ENCODE assay signal across 23 cellular contexts in the genomic region with DNA sequence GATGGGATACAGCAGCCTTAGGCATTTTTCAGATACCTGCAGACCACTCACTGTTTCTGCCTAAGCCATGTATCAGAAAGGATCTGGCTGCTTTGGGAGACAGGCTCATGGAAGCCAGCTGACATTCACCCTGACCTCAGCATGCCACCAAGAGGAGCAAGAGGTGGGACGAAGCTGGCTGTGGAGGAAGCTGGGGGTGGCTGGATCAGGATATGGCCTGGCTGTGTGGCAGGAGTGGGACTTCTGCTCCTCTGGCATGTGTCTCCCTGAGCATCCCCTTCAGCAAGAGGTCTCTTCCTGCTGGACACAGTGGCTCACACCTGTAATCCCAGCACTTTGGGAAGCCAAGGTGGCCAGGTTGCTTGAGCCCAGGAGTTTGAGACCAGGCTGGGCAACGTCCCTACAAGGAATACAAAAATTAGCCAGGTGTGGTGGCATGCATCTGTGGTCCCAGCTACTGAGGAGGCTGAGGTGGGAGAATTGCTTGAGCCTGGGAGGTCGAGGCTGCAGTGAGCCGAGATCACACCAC. TPM values are rescaled to one million over a fixed set of nuclear protein-coding genes. Genes with fewer than 3 reads are reported as not detected.
DNase-seq lines count a peak whose midpoint lies in the region; ATAC-seq, FAIRE-seq and TF ChIP-seq lines count a peak whose summit lies in the region.
"Had no signal": no experiment of that assay in that cellular context is flagged by ENCODE, and none has a peak within 500 bp of the region (broad histone marks: within the 10 kb centered on the region; RNA-seq: fewer than 3 reads in every experiment).

No MANE protein-coding gene starts in this region.

- H3K4me2 ChIP-seq in H1 (ENCODE audit: insufficient read depth in 1 of 2, low read depth in 2 of 2, low read length in 2 of 2), result no peak overlapping the region

- no peak overlapping the region for H3K56ac ChIP-seq in H1 (replicated peaks; ENCODE audit: insufficient read length, low read depth, low read length)

- POLR2A ChIA-PET in activated CD8-positive, alpha-beta T cell treated with anti-CD3 and anti-CD28 coated beads, Interleukin-2, amount 10 ng/mL, durations not matched to agents 7 days and 5 days (lab: Charles Lee), result interaction anchor here (0.6 kb wide), 1 partner anchor 37 kb away, joined by 3 read pairs; no protein-coding TSS in a partner anchor
- POLR2A ChIA-PET in activated CD8-positive, alpha-beta T cell treated with anti-CD3 and anti-CD28 coated beads for 36 hours (lab: Charles Lee), result no interaction called here
- POLR2A ChIA-PET in H1 (lab: Charles Lee; ENCODE audit: partially characterized antibody), result no interaction called here

- H3K36me3 ChIP-seq in H1 (ENCODE audit: control insufficient read depth in 2 of 4, insufficient read depth in 4 of 4, low read length in 3 of 4) (no peaks in the 10 kb centered on the region), thyroid gland (no peaks in the 10 kb centered on the region)

- H2AFZ ChIP-seq in H1 (ENCODE audit: low read length), result no peak overlapping the region

- H3K4me1 Mint-ChIP-seq in activated CD8-positive, alpha-beta T cell treated with anti-CD3 and anti-CD28 coated beads, Interleukin-2, amount 10 ng/mL, durations not matched to agents 7 days and 5 days (ENCODE audit: low read depth), result no peaks in the 10 kb centered on the region
- H3K4me1 Mint-ChIP-seq in activated CD8-positive, alpha-beta T cell treated with anti-CD3 and anti-CD28 coated beads for 36 hours (ENCODE audit: low read depth), result no peaks in the 10 kb centered on the region

- CTCF ChIA-PET in activated CD8-positive, alpha-beta T cell treated with anti-CD3 and anti-CD28 coated beads, Interleukin-2, amount 10 ng/mL, durations not matched to agents 7 days and 5 days (lab: Charles Lee), result no interaction called here
- CTCF ChIA-PET in activated CD8-positive, alpha-beta T cell treated with anti-CD3 and anti-CD28 coated beads for 36 hours (lab: Charles Lee), result interaction anchor here (1.2 kb wide), 1 partner anchor 52 kb away, joined by 3 read pairs; no protein-coding TSS in a partner anchor
- CTCF ChIA-PET in H1 (lab: Charles Lee; ENCODE audit: partially characterized antibody), result interaction anchor here (1.7 kb wide), 1 partner anchor 68 kb away, joined by 4 read pairs; no protein-coding TSS in a partner anchor

- H3K79me2 ChIP-seq in H1 (ENCODE audit: control insufficient read depth in 1 of 2, insufficient read depth in 2 of 2, low read length in 2 of 2), result no peaks in the 10 kb centered on the region

- no peaks in the 10 kb centered on the region for H4K20me1 ChIP-seq in H1 (replicated peaks in 1 of 2; ENCODE audit: control insufficient read depth in 1 of 2, insufficient read depth in 2 of 2, low read length in 2 of 2)

- ATAC-seq in activated CD8-positive, alpha-beta T cell treated with anti-CD3 and anti-CD28 coated beads, Interleukin-2, amount 10 ng/mL, durations not matched to agents 7 days and 5 days, result no peak
- ATAC-seq in activated CD8-positive, alpha-beta T cell treated with anti-CD3 and anti-CD28 coated beads for 36 hours, result no peak
- no peak for ATAC-seq in HG02885 (IDR thresholded peaks at IDR 0.05; ENCODE audit: poor library complexity, unreplicated experiment)
- ATAC-seq: CD8-positive, alpha-beta T cell; GM12878 had no signal

- no peaks in the 10 kb centered on the region for H3K79me1 ChIP-seq in H1 (ENCODE audit: low read depth, low read length)

- no peaks in the 10 kb centered on the region for H3K23me2 ChIP-seq in H1 (ENCODE audit: low read depth, low read length)

- no peaks in the 10 kb centered on the region for H3K27me3 Mint-ChIP-seq in activated CD8-positive, alpha-beta T cell treated with anti-CD3 and anti-CD28 coated beads, Interleukin-2, amount 10 ng/mL, durations not matched to agents 7 days and 5 days (ENCODE audit: low read depth)
- peaks cover 1% of the 10 kb centered on the region for H3K27me3 Mint-ChIP-seq in activated CD8-positive, alpha-beta T cell treated with anti-CD3 and anti-CD28 coated beads for 36 hours
- H3K27me3 Mint-ChIP-seq: CD4-positive, CD25-positive, alpha-beta regulatory T cell had no signal

- no peaks in the 10 kb centered on the region for H3K9me3 Mint-ChIP-seq in activated CD8-positive, alpha-beta T cell treated with anti-CD3 and anti-CD28 coated beads, Interleukin-2, amount 10 ng/mL, durations not matched to agents 7 days and 5 days (ENCODE audit: insufficient read depth)
- no peaks in the 10 kb centered on the region for H3K9me3 Mint-ChIP-seq in activated CD8-positive, alpha-beta T cell treated with anti-CD3 and anti-CD28 coated beads for 36 hours
- H3K9me3 Mint-ChIP-seq: CD8-positive, alpha-beta T cell had no signal

- TF ChIP-seq CTCF in activated CD8-positive, alpha-beta T cell treated with anti-CD3 and anti-CD28 coated beads for 36 hours (IDR thresholded peaks at IDR 0.05), result no peak
- TF ChIP-seq CTCF in H1 (IDR thresholded peaks at IDR 0.05; ENCODE audit: control extremely low read depth in 1 of 3, insufficient read depth in 1 of 3, low read depth in 1 of 3, low read length in 3 of 3) (no peak), thyroid gland (IDR thresholded peaks at IDR 0.05) (no peak)

- no peak overlapping the region for H3K4ac ChIP-seq in H1 (replicated peaks; ENCODE audit: insufficient read length, low read depth, low read length)

- TF ChIP-seq RAD21 in H1 (IDR thresholded peaks at IDR 0.05 in 1 of 2, conservative IDR thresholded peaks at IDR 0.05 in 1 of 2; ENCODE audit: low read depth in 2 of 2, low read length in 2 of 2), result no peak

- no peaks in the 10 kb centered on the region for H3K36me3 Mint-ChIP-seq in activated CD8-positive, alpha-beta T cell treated with anti-CD3 and anti-CD28 coated beads, Interleukin-2, amount 10 ng/mL, durations not matched to agents 7 days and 5 days (ENCODE audit: low read depth)
- H3K36me3 Mint-ChIP-seq in activated CD8-positive, alpha-beta T cell treated with anti-CD3 and anti-CD28 coated beads for 36 hours (ENCODE audit: low read depth), result no peaks in the 10 kb centered on the region

- no peak overlapping the region for H3K4me3 Mint-ChIP-seq in activated CD8-positive, alpha-beta T cell treated with anti-CD3 and anti-CD28 coated beads, Interleukin-2, amount 10 ng/mL, durations not matched to agents 7 days and 5 days
- no peak overlapping the region for H3K4me3 Mint-ChIP-seq in activated CD8-positive, alpha-beta T cell treated with anti-CD3 and anti-CD28 coated beads for 36 hours
- H3K4me3 Mint-ChIP-seq: CD4-positive, CD25-positive, alpha-beta regulatory T cell; CD8-positive, alpha-beta T cell had no signal

- DNase-seq in activated CD8-positive, alpha-beta T cell treated with anti-CD3 and anti-CD28 coated beads, Interleukin-2, amount 10 ng/mL, durations not matched to agents 7 days and 5 days, result peak; percentile 16
- no peak for DNase-seq in activated CD8-positive, alpha-beta T cell treated with anti-CD3 and anti-CD28 coated beads for 36 hours
- DNase-seq in ELF-1 (ENCODE audit: low read depth, low spot score) (peak; percentile 48), H1 (ENCODE audit: low read depth in 1 of 2, low spot score in 2 of 2) (no peak), thyroid gland (peak in 1 of 2 donors; percentile 13), UCSD-AML1 (lab: John Stamatoyannopoulos, UW; ENCODE audit: unreplicated experiment) (no peak), NCI-H1417 treated with DMSO at 0.1 percent for 48 hours (lab: John Stamatoyannopoulos, UW) (no peak)
- DNase-seq: AML-193; BE2C; Caco-2; CD4-positive, CD25-positive, alpha-beta regulatory T cell; CD8-positive, alpha-beta T cell; DMS153; DND-41; GDM1; GOT3; H7; HCEC 1CT had no signal

- H3K9me3 ChIP-seq in H1 (ENCODE audit: insufficient read depth in 2 of 2, low read depth in 1 of 2, low read length in 1 of 2), result no peaks in the 10 kb centered on the region
- H3K9me3 ChIP-seq in thyroid gland, result no peaks in the 10 kb centered on the region
- H3K9me3 ChIP-seq: BE2C, Caco-2 had no signal

- TF ChIP-seq POLR2A in H1 (IDR thresholded peaks at IDR 0.05; ENCODE audit: control extremely low read depth in 1 of 2, low read depth in 2 of 2, low read length in 2 of 2) (no peak), thyroid gland (IDR thresholded peaks at IDR 0.05) (no peak)

- no peak overlapping the region for H3K14ac ChIP-seq in H1 (ENCODE audit: insufficient read length)

- H3K23ac ChIP-seq in H1 (ENCODE audit: insufficient read length), result no peak overlapping the region

- H3K4me1 ChIP-seq in H1 (replicated peaks in 1 of 4; ENCODE audit: control insufficient read depth in 3 of 4, insufficient read depth in 4 of 4, low read length in 3 of 4) (peaks cover 0 to 5% (median 2%) of the 10 kb centered on the region in 4 experiments; a peak in 2 of 7 replicates), thyroid gland (peaks cover 27 to 39% of the 10 kb centered on the region in 2 donors)
- H3K4me1 ChIP-seq: BE2C, Caco-2 had no signal

- H2BK20ac ChIP-seq in H1 (ENCODE audit: low read length), result no peak overlapping the region

- no peak overlapping the region for H3K9ac ChIP-seq in H1 (replicated peaks in 1 of 4; ENCODE audit: extremely low read depth in 1 of 4, low read depth in 3 of 4, low read length in 3 of 4)

- H2BK120ac ChIP-seq in H1 (replicated peaks; ENCODE audit: low read depth, low read length), result no peak overlapping the region

- no peak for FAIRE-seq in H1 (lab: Jason Lieb, UNC)
- FAIRE-seq: A204.1, GM12878 had no signal

- no peak for TF ChIP-seq EP300 in H1 (IDR thresholded peaks at IDR 0.05; ENCODE audit: borderline replicate concordance in 1 of 2, low read depth in 2 of 2, low read length in 2 of 2)

- H2BK15ac ChIP-seq in H1 (ENCODE audit: low read length), result no peak overlapping the region

- no peak overlapping the region for H2BK5ac ChIP-seq in H1 (ENCODE audit: low read depth, low read length)

- H4K5ac ChIP-seq in H1 (ENCODE audit: insufficient read length, low read depth, low read length), result no peak overlapping the region

- H3K27ac Mint-ChIP-seq in activated CD8-positive, alpha-beta T cell treated with anti-CD3 and anti-CD28 coated beads, Interleukin-2, amount 10 ng/mL, durations not matched to agents 7 days and 5 days, result no peak overlapping the region
- no peak overlapping the region for H3K27ac Mint-ChIP-seq in activated CD8-positive, alpha-beta T cell treated with anti-CD3 and anti-CD28 coated beads for 36 hours
- H3K27ac Mint-ChIP-seq: CD4-positive, CD25-positive, alpha-beta regulatory T cell; CD8-positive, alpha-beta T cell had no signal

- H3K27ac ChIP-seq in H1 (ENCODE audit: low read depth, low read length) (no peak overlapping the region), thyroid gland (peak overlapping the region; percentile 88 to 93 (median 89))
- H3K27ac ChIP-seq: 22Rv1, C4-2B had no signal

- H3K27me3 ChIP-seq in H1 (replicated peaks in 1 of 4; ENCODE audit: control insufficient read depth in 3 of 4, extremely low read depth in 1 of 4, insufficient read depth in 3 of 4, low read length in 3 of 4), result no peaks in the 10 kb centered on the region
- H3K27me3 ChIP-seq in thyroid gland, result no peaks in the 10 kb centered on the region
- H3K27me3 ChIP-seq: BE2C had no signal

- no peak overlapping the region for H3K18ac ChIP-seq in H1 (ENCODE audit: extremely low read depth, low read length)

- H3K4me3 ChIP-seq in H1 (ENCODE audit: extremely low read depth in 1 of 4, insufficient read depth in 2 of 4, low read depth in 3 of 4, low read length in 4 of 4) (no peak overlapping the region), thyroid gland (replicated peaks in 1 of 3) (no peak overlapping the region)
- H3K4me3 ChIP-seq: GM12878 had no signal

- WGBS in H1 (ENCODE audit: extremely low coverage in 1 of 2, insufficient coverage in 1 of 2, insufficient read length in 1 of 2, insufficient replicate concordance in 2 of 2, low coverage in 1 of 2, low lambda C conversion rate in 2 of 2, missing lambda C conversion rate in 1 of 2), 2 experiments, result 93% methylated on average over 4 of the region's 4 CpGs; no CpG with 5 or more reads in 1 of the 2 experiments
- 63 to 73% methylated on average over 4 of the region's 4 CpGs for WGBS in thyroid gland, 2 donors

- H2AK5ac ChIP-seq in H1 (ENCODE audit: low read depth, low read length), result peak overlapping the region; percentile 70; the same call in 1 of the 2 replicates

- H4K91ac ChIP-seq in H1 (replicated peaks; ENCODE audit: insufficient read length, low read length), result no peak overlapping the region

- intact Hi-C loops in activated CD8-positive, alpha-beta T cell treated with anti-CD3 and anti-CD28 coated beads for 36 hours (cut with micrococcal nuclease), result no loop called here
- intact Hi-C loops in thyroid gland (cut with DNase I), result no loop called here

- H2BK12ac ChIP-seq in H1 (ENCODE audit: low read depth, low read length), result no peak overlapping the region

- no peak overlapping the region for H4K8ac ChIP-seq in H1 (ENCODE audit: extremely low read depth, insufficient read depth, low read length)

RNA-seq across cellular contexts. Expression of a gene that starts 0.9 kb away (rescaled TPM):
- not detected for total RNA-seq in activated CD8-positive, alpha-beta T cell treated with anti-CD3 and anti-CD28 coated beads, Interleukin-2, amount 10 ng/mL, durations not matched to agents 7 days and 5 days
- total RNA-seq in activated CD8-positive, alpha-beta T cell treated with anti-CD3 and anti-CD28 coated beads for 36 hours, result not detected
- not detected in 2 replicates for total RNA-seq in H1 (2021; fragmentation: NEBNext Ultra II Directional; extraction: Animal tissue kit (Norgen Biotek cat#: 25700))
- not detected in 2 replicates for polyA plus RNA-seq in H1 (2011; rRNA removed)
- polyA plus RNA-seq in H1 (2011; cell fraction: cytosol; rRNA removed), result not detected
- polyA plus RNA-seq in H1 (2011; cell fraction: nucleus; rRNA removed), result not detected
- polyA plus RNA-seq in H1 (2012, experiment 1 of 2), result not detected in 4 replicates
- not detected for polyA plus RNA-seq in H1 (2012, experiment 2 of 2)
- polyA plus RNA-seq in H1 (2013, experiment 1 of 2), result not detected
- not detected for polyA plus RNA-seq in H1 (2013, experiment 2 of 2)
- not detected in 2 replicates for polyA minus RNA-seq in H1 (2011; rRNA and poly(A)+ RNA removed)
- polyA minus RNA-seq in H1 (2011; cell fraction: cytosol; rRNA and poly(A)+ RNA removed), result not detected
- not detected for polyA minus RNA-seq in H1 (2011; cell fraction: nucleus; rRNA and poly(A)+ RNA removed)
- 1 to 10 TPM in 1 of 4 donors, not detected in 3; 1.6 TPM for total RNA-seq in thyroid gland
- total RNA-seq: Caco-2; CD4-positive, CD25-positive, alpha-beta regulatory T cell; CD8-positive, alpha-beta T cell; GM12878; H7 had no signal
- polyA plus RNA-seq: CD4-positive, CD25-positive, alpha-beta regulatory T cell; GM12878 had no signal

RNA-seq across cellular contexts. Expression of a gene that starts 19.7 kb away (rescaled TPM):
- not detected for total RNA-seq in activated CD8-positive, alpha-beta T cell treated with anti-CD3 and anti-CD28 coated beads, Interleukin-2, amount 10 ng/mL, durations not matched to agents 7 days and 5 days
- not detected for total RNA-seq in activated CD8-positive, alpha-beta T cell treated with anti-CD3 and anti-CD28 coated beads for 36 hours
- 0.74 and 0.86 TPM in 2 replicates for total RNA-seq in H1 (2021; fragmentation: NEBNext Ultra II Directional; extraction: Animal tissue kit (Norgen Biotek cat#: 25700))
- polyA plus RNA-seq in H1 (2011; rRNA removed), result 0.69 and 1.4 TPM in 2 replicates
- 0.94 TPM for polyA plus RNA-seq in H1 (2011; cell fraction: cytosol; rRNA removed)
- polyA plus RNA-seq in H1 (2011; cell fraction: nucleus; rRNA removed), result 2.7 TPM
- polyA plus RNA-seq in H1 (2012, experiment 1 of 2), result 1.0 to 1.5 TPM (median 1.2 TPM) in 4 replicates
- polyA plus RNA-seq in H1 (2012, experiment 2 of 2), result 0.77 TPM
- polyA plus RNA-seq in H1 (2013, experiment 1 of 2), result 0.45 TPM
- polyA plus RNA-seq in H1 (2013, experiment 2 of 2), result 0.42 TPM
- polyA minus RNA-seq in H1 (2011; rRNA and poly(A)+ RNA removed), result 0.44 and 0.71 TPM in 2 replicates
- not detected for polyA minus RNA-seq in H1 (2011; cell fraction: cytosol; rRNA and poly(A)+ RNA removed)
- polyA minus RNA-seq in H1 (2011; cell fraction: nucleus; rRNA and poly(A)+ RNA removed), result 0.40 TPM
- under 1 TPM in 1 of 4 donors, not detected in 3; 0.11 TPM for total RNA-seq in thyroid gland
- total RNA-seq: CD4-positive, CD25-positive, alpha-beta regulatory T cell; CD8-positive, alpha-beta T cell had no signal
- polyA plus RNA-seq: CD4-positive, CD25-positive, alpha-beta regulatory T cell had no signal

Comparison
In these comparisons a context has a peak if more than half of its experiments do, and no peak if none do; other contexts are left out.
1. DNase-seq: peak in activated CD8-positive, alpha-beta T cell treated with anti-CD3 and anti-CD28 coated beads, Interleukin-2, amount 10 ng/mL, durations not matched to agents 7 days and 5 days (single experiment) and ELF-1 (single experiment); none in activated CD8-positive, alpha-beta T cell treated with anti-CD3 and anti-CD28 coated beads for 36 hours (single experiment), H1 (0 of 2), UCSD-AML1 (single experiment) and NCI-H1417 treated with DMSO at 0.1 percent for 48 hours (single experiment).